In genomic region chr20:3128585-3128984, GRCh38 we compare ENCODE assay signal across 36 cellular contexts. TPM values are rescaled to one million over a fixed set of nuclear protein-coding genes. Genes with fewer than 3 reads are reported as not detected.
"Had no signal": no experiment of that assay in that cellular context is flagged by ENCODE, and none has a peak within 500 bp of the region (broad histone marks: within the 10 kb centered on the region; RNA-seq: fewer than 3 reads in every experiment).

No MANE protein-coding gene starts in this region.

- H3K36me3 Mint-ChIP-seq: stimulated activated effector memory CD8-positive, alpha-beta T cell treated with anti-CD3 and anti-CD28 coated beads, Interleukin-12 subunit alpha, Interleukin-12 subunit beta, amount 100 ng/mL, for 72 hours had no signal

- H3K27me3 Mint-ChIP-seq: dendritic cell treated with granulocyte-macrophage colony-stimulating factor and Interleukin-4, amounts not matched to agents 40 ng/mL and 50 ng/mL, for 4 days; memory B cell; natural killer cell treated with Interleukin-12 subunit alpha and Interleukin-12 subunit beta and Interleukin-15 and Interleukin-18, amount 100 ng/mL, for 72 hours had no signal

- H3K4me3 Mint-ChIP-seq: dendritic cell treated with granulocyte-macrophage colony-stimulating factor and Interleukin-4, amounts not matched to agents 40 ng/mL and 50 ng/mL, for 4 days; endodermal cell; immature natural killer cell; memory B cell; natural killer cell treated with Interleukin-12 subunit alpha and Interleukin-12 subunit beta and Interleukin-15 and Interleukin-18, amount 100 ng/mL, for 72 hours; neural progenitor cell; stimulated activated effector memory CD8-positive, alpha-beta T cell treated with anti-CD3 and anti-CD28 coated beads, Interleukin-12 subunit alpha, Interleukin-12 subunit beta, amount 100 ng/mL, for 72 hours had no signal

- H3K4me1 Mint-ChIP-seq: endodermal cell, neural progenitor cell had no signal

- H3K27ac Mint-ChIP-seq: dendritic cell treated with granulocyte-macrophage colony-stimulating factor and Interleukin-4, amounts not matched to agents 40 ng/mL and 50 ng/mL, for 4 days; endodermal cell; memory B cell; natural killer cell treated with Interleukin-12 subunit alpha and Interleukin-12 subunit beta and Interleukin-15 and Interleukin-18, amount 100 ng/mL, for 72 hours; neural progenitor cell; stimulated activated effector memory CD8-positive, alpha-beta T cell treated with anti-CD3 and anti-CD28 coated beads, Interleukin-12 subunit alpha, Interleukin-12 subunit beta, amount 100 ng/mL, for 72 hours had no signal

- ATAC-seq: foreskin keratinocyte; left colon; natural killer cell treated with Interleukin-12 subunit alpha and Interleukin-12 subunit beta and Interleukin-15 and Interleukin-18, amount 100 ng/mL, for 72 hours; stimulated activated effector memory CD8-positive, alpha-beta T cell treated with anti-CD3 and anti-CD28 coated beads, Interleukin-12 subunit alpha, Interleukin-12 subunit beta, amount 100 ng/mL, for 72 hours had no signal

- H3K9me3 Mint-ChIP-seq: immature natural killer cell; natural killer cell treated with Interleukin-12 subunit alpha and Interleukin-12 subunit beta and Interleukin-15 and Interleukin-18, amount 100 ng/mL, for 72 hours; stimulated activated effector memory CD8-positive, alpha-beta T cell treated with anti-CD3 and anti-CD28 coated beads, Interleukin-12 subunit alpha, Interleukin-12 subunit beta, amount 100 ng/mL, for 72 hours had no signal

- DNase-seq: colonic mucosa; effector CD8-positive, alpha-beta T cell; endodermal cell; foreskin keratinocyte; hypothalamus; immature natural killer cell; islet precursor cell; kidney glomerular epithelial cell; left colon; left ventricle myocardium superior; nucleus accumbens; psoas muscle; right cardiac atrium; sigmoid colon; stimulated activated CD4-positive, alpha-beta T cell treated with anti-CD3 and anti-CD28 coated beads, Interleukin-2, amount 100 ng/mL, for 24 hours; stimulated activated CD4-positive, alpha-beta T cell treated with anti-CD3 and anti-CD28 coated beads, Interleukin-4, amount 100 ng/mL, for 24 hours; stimulated activated naive CD4-positive, alpha-beta T cell treated with Interleukin-2 at 50 U/mL for 16 hours; stomach; thyroid gland; trophoblast cell had no signal

RNA-seq across cellular contexts. Expression of gene AVP, which starts 44.1 kb away (rescaled TPM):
- total RNA-seq: colonic mucosa; endodermal cell; epithelial cell of proximal tubule; esophagus muscularis mucosa; fibroblast of lung; foreskin keratinocyte; left colon; left ventricle myocardium superior; lung; mononuclear cell; natural killer cell treated with Interleukin-12 subunit alpha and Interleukin-12 subunit beta and Interleukin-15 and Interleukin-18, amount 100 ng/mL, for 72 hours; osteocyte; psoas muscle; renal cortical epithelial cell; right cardiac atrium; sigmoid colon; skeletal muscle tissue; stomach; temporal lobe; thyroid gland; ureter; vagina had no signal

RNA-seq across cellular contexts. Expression of gene OXT, which starts 57.2 kb away (rescaled TPM):
- total RNA-seq: colonic mucosa; endodermal cell; epithelial cell of proximal tubule; esophagus muscularis mucosa; fibroblast of lung; foreskin keratinocyte; left colon; left ventricle myocardium superior; lung; mononuclear cell; natural killer cell treated with Interleukin-12 subunit alpha and Interleukin-12 subunit beta and Interleukin-15 and Interleukin-18, amount 100 ng/mL, for 72 hours; osteocyte; psoas muscle; renal cortical epithelial cell; sigmoid colon; skeletal muscle tissue; stomach; temporal lobe; thyroid gland; ureter; vagina had no signal
